Comparison of ENCODE assay signal across 1 cellular context in the genomic region with DNA sequence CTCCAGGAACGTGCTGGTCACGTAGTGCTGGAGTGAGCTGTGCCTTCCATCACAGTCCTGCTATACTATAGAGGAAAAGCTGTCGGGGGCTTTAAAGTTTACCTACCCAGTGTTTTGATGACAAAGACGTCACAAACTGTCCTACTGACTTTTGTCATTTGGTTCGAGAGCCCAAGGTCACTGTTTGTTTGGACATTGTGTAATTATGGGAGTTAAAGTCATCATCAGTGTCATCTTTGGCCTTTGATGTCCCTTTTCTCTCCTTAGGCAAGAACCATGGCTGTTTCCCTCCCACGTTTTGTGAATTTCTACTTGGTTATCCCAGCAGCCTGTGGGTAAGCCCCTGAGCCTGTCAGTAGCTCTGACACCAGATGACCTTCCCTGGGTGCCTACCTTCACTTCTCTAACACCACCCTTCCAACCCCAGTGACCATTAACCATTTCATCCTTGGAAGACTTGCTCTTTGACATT.
TF ChIP-seq lines count a peak whose summit lies in the region.

No MANE protein-coding gene starts in this region.

TF ChIP-seq in K562, 482 proteins besides CTCF, POLR2A, EP300 and RAD21:
- no peak for TF ChIP-seq NR2C1 (IDR thresholded peaks at IDR 0.05)
- TF ChIP-seq NR2C1 (tag; IDR thresholded peaks at IDR 0.05) = 0 out of 2 replicates have a peak, but pooled peaks have one; percentile 27
- TF ChIP-seq TAF9B (IDR thresholded peaks at IDR 0.05; ENCODE audit: partially characterized antibody) = no peak
